ENCODE assay signal across 1 cellular context in genomic region chr13:110367620-110368019, GRCh38.
TF ChIP-seq lines count a peak whose summit lies in the region.

No MANE protein-coding gene starts in this region.

TF ChIP-seq in SK-N-SH treated with all-trans-retinoic acid at 6 μM for 48 hours, 23 proteins besides CTCF, POLR2A, EP300 and RAD21 (continued from another document):
- no peak for TF ChIP-seq CREB5 (CRISPR knock-in tag; IDR thresholded peaks at IDR 0.05; ENCODE audit: low read depth)
- no peak for TF ChIP-seq ZFP30 (CRISPR knock-in tag; IDR thresholded peaks at IDR 0.05)
